ENCODE assay signal across 9 cellular contexts in genomic region chr4:120922390-120923200, GRCh38. TPM values are rescaled to one million over a fixed set of nuclear protein-coding genes. Genes with fewer than 3 reads are reported as not detected.
DNase-seq lines count a peak whose midpoint lies in the region; ATAC-seq and TF ChIP-seq lines count a peak whose summit lies in the region.
"Had no signal": no experiment of that assay in that cellular context is flagged by ENCODE, and none has a peak within 500 bp of the region (broad histone marks: within the 10 kb centered on the region; RNA-seq: fewer than 3 reads in every experiment).

TSS of gene PRDM5 (minus strand) at chr4:120922726. CDS start at chr4:120922608, 118 bp downstream.

- 0% methylated on average over 3 to 71 of the region's 85 CpGs for WGBS in testis, 2 donors

- intact Hi-C loops in testis (cut with DNase I; ENCODE audit: low total_unique reads) = no loop called here

- H3K4me3 ChIP-seq in fibroblast of the aortic adventitia (ENCODE audit: low read depth, low read length) (peak within 1 kb of the TSS; percentile 71), testis (peak within 1 kb of the TSS; percentile 75 to 87)

- H3K27me3 ChIP-seq in testis = no peaks in the 10 kb centered on the region

- no peaks in the 10 kb centered on the region for H3K9me3 ChIP-seq in testis

- no peak for ATAC-seq in GM21528 (IDR thresholded peaks at IDR 0.05; ENCODE audit: low FRiP score, unreplicated experiment)
- no peak for ATAC-seq in HG03520 (IDR thresholded peaks at IDR 0.05; ENCODE audit: unreplicated experiment)

- peak; percentile 86 for DNase-seq in GM03348 (ENCODE audit: low spot score)
- peak; percentile 36 to 44 for DNase-seq in NCI-H446 (lab: John Stamatoyannopoulos, UW)
- DNase-seq in activated gamma-delta T cell (lab: John Stamatoyannopoulos, UW) = peak; percentile 17
- DNase-seq in fibroblast of the aortic adventitia (ENCODE audit: low read depth) = peak; percentile 65
- peak; percentile 69 for DNase-seq in myocyte (ENCODE audit: low read depth)
- peak; percentile 66 for DNase-seq in testis

- peak within 1 kb of the TSS; percentile 93 to 95 for H3K27ac ChIP-seq in testis

- TF ChIP-seq CTCF in fibroblast of the aortic adventitia (IDR thresholded peaks at IDR 0.05; ENCODE audit: insufficient read depth, low read length) (peak; percentile 48), testis (IDR thresholded peaks at IDR 0.05) (peak in 1 of 3 experiments; percentile 15)

- peaks cover 17% of the 10 kb centered on the region for H3K4me1 ChIP-seq in testis

- no peaks in the 10 kb centered on the region for H3K36me3 ChIP-seq in testis (ENCODE audit: low read depth, missing control alignments)

- no peak for TF ChIP-seq POLR2A in testis (IDR thresholded peaks at IDR 0.05)

RNA-seq across cellular contexts. Expression of gene PRDM5, which starts in this region (rescaled TPM):
- total RNA-seq in fibroblast of the aortic adventitia (ENCODE audit: low replicate concordance) (18.4 and 25.8 TPM in 2 replicates), myocyte (12.3 and 13.3 TPM in 2 replicates), testis (10 to 100 TPM; 19.1 to 21.9 TPM)
- 4.6 TPM for polyA plus RNA-seq in myocyte (2012)
- polyA plus RNA-seq in testis (ENCODE audit: insufficient read depth, low read depth, low replicate concordance) = 8.2 TPM
- total RNA-seq: T-helper 1 cell treated with Interleukin-12 subunit alpha and Interleukin-12 subunit beta and Interleukin-4 antibody, amounts not matched to agents 30 ng/mL and 1 ng/mL, for 36 hours had no signal

Comparison
In these comparisons a context has a peak if more than half of its experiments do, and no peak if none do; other contexts are left out.
1. DNase-seq: peak in every context shown above with its lines; median percentile 86 in GM03348; 69 in myocyte; 66 in testis; 65 in fibroblast of the aortic adventitia; 40 in NCI-H446; 17 in activated gamma-delta T cell.